11 cellular contexts compared by ENCODE assay signal in the genomic region with DNA sequence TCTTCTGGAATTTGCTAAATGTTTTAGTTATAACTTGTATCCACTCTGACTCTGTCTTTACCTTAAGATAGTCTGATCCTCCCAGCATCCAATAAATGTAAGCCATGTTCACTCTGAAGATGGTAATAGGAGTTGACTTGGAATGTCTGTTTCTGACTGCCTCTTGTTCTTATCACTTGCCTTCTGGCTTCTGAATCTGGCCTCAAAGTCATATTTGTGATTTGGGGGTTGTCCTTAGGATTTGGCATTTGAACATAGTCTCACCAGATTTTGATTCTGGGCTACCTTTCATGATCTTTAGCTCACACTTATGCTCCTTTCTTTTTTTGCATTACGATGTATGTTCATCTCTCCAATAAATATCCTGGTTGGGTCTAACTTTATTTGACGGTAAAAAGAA.
"Had no signal": no experiment of that assay in that cellular context is flagged by ENCODE, and none has a peak within 500 bp of the region (broad histone marks: within the 10 kb centered on the region; RNA-seq: fewer than 3 reads in every experiment).

No MANE protein-coding gene starts in this region.

- H3K4me3 Mint-ChIP-seq: GM23338, H9, HFFc6 had no signal

- DNase-seq: GM23248, GOT3, H7, H9, HCEC 1CT, HFFc6 had no signal

- H3K9ac ChIP-seq: GM23248 had no signal

- ATAC-seq: GM23338, HCT116 had no signal

- H3K4me1 Mint-ChIP-seq: GM23338, H9 had no signal

- H3K36me3 ChIP-seq: HAP-1 had no signal

- H2AFZ ChIP-seq: GM23248, GM23338 had no signal

- H3K9me3 Mint-ChIP-seq: GM23338, H9 had no signal

- H3K4me3 ChIP-seq: GM23248, GM23338, HAP-1 had no signal

- H3K27ac Mint-ChIP-seq: GM23338, H9, HFFc6 had no signal

- FAIRE-seq: H1, H54 had no signal

- H3K27ac ChIP-seq: GM23248 had no signal

- H3K4me2 ChIP-seq: GM23338 had no signal

- H3K4me1 ChIP-seq: HAP-1 had no signal

- H3K9me3 ChIP-seq: HAP-1 had no signal
